ENCODE assay signal across 13 cellular contexts in genomic region chr1:184836934-184837698, GRCh38.
DNase-seq lines count a peak whose midpoint lies in the region; ATAC-seq and TF ChIP-seq lines count a peak whose summit lies in the region.
"Had no signal": no experiment of that assay in that cellular context is flagged by ENCODE, and none has a peak within 500 bp of the region (broad histone marks: within the 10 kb centered on the region; RNA-seq: fewer than 3 reads in every experiment).

No MANE protein-coding gene starts in this region.

- H3K36me3 Mint-ChIP-seq in mesothelial cell of epicardium: peaks cover 4% of the 10 kb centered on the region
- no peaks in the 10 kb centered on the region for H3K36me3 Mint-ChIP-seq in activated naive CD4-positive, alpha-beta T cell treated with anti-CD3 and anti-CD28 coated beads for 36 hours (ENCODE audit: low read depth)

- peaks cover 10% of the 10 kb centered on the region for H3K4me1 Mint-ChIP-seq in mesothelial cell of epicardium
- no peaks in the 10 kb centered on the region for H3K4me1 Mint-ChIP-seq in activated naive CD4-positive, alpha-beta T cell treated with anti-CD3 and anti-CD28 coated beads for 36 hours (ENCODE audit: low read depth)

- H4K20me1 ChIP-seq in osteoblast (ENCODE audit: insufficient read depth, low read length): no peaks in the 10 kb centered on the region

- TF ChIP-seq CTCF in ascending aorta (IDR thresholded peaks at IDR 0.05) (no peak), osteoblast (IDR thresholded peaks at IDR 0.05; ENCODE audit: extremely low read depth, low read depth, low read length) (no peak), thyroid gland (IDR thresholded peaks at IDR 0.05) (no peak), mesothelial cell of epicardium (IDR thresholded peaks at IDR 0.05; ENCODE audit: unreplicated experiment) (no peak)

- DNase-seq in DMS153 treated with DMSO at 0.1 percent for 48 hours (lab: John Stamatoyannopoulos, UW; ENCODE audit: unreplicated experiment): peak; percentile 64
- no peak for DNase-seq in ascending aorta (ENCODE audit: low spot score in 2 of 2)
- DNase-seq in osteoblast (ENCODE audit: insufficient read length, low spot score, missing footprints): no peak
- no peak for DNase-seq in thyroid gland
- DNase-seq in mesothelial cell of epicardium (ENCODE audit: low spot score in 2 of 2, unreplicated experiment in 2 of 2): no peak
- no peak for DNase-seq in activated naive CD4-positive, alpha-beta T cell treated with anti-CD3 and anti-CD28 coated beads for 36 hours
- DNase-seq: activated T-cell treated with anti-CD3 and anti-CD28 coated beads for 4 hours, BE2C, Kasumi-1, NCI-H226 had no signal

- 45 to 62% methylated on average over 4 of the region's 4 CpGs for WGBS in thyroid gland, 2 donors

- no peaks in the 10 kb centered on the region for H3K79me2 ChIP-seq in osteoblast (ENCODE audit: insufficient read depth, low read length)

- H3K4me1 ChIP-seq in ascending aorta (peaks cover 4 to 27% of the 10 kb centered on the region in 2 donors), osteoblast (ENCODE audit: insufficient read depth, low read length) (peaks cover 26% of the 10 kb centered on the region), thyroid gland (peaks cover 9 to 21% of the 10 kb centered on the region in 2 donors)
- H3K4me1 ChIP-seq: BE2C had no signal

- H3K27ac Mint-ChIP-seq in mesothelial cell of epicardium: no peak overlapping the region
- H3K27ac Mint-ChIP-seq in activated naive CD4-positive, alpha-beta T cell treated with anti-CD3 and anti-CD28 coated beads for 36 hours: no peak overlapping the region

- H3K27ac ChIP-seq in ascending aorta: peak overlapping the region; percentile 67 to 81
- H3K27ac ChIP-seq in osteoblast (ENCODE audit: low read depth, low read length): no peak overlapping the region
- peak overlapping the region in 1 of 3 donors; percentile 29 for H3K27ac ChIP-seq in thyroid gland

- H3K4me3 ChIP-seq in ascending aorta: no peak overlapping the region
- no peak overlapping the region for H3K4me3 ChIP-seq in osteoblast (ENCODE audit: insufficient read depth, low read length)
- no peak overlapping the region for H3K4me3 ChIP-seq in thyroid gland (replicated peaks in 1 of 3)
- H3K4me3 ChIP-seq: smooth muscle cell had no signal

- ATAC-seq in HG02938 (IDR thresholded peaks at IDR 0.05; ENCODE audit: unreplicated experiment): peak; percentile 45
- ATAC-seq in HG02884 (IDR thresholded peaks at IDR 0.05; ENCODE audit: unreplicated experiment): no peak

- TF ChIP-seq POLR2A in thyroid gland (IDR thresholded peaks at IDR 0.05): no peak

- H3K4me3 Mint-ChIP-seq in mesothelial cell of epicardium: no peak overlapping the region
- H3K4me3 Mint-ChIP-seq in activated naive CD4-positive, alpha-beta T cell treated with anti-CD3 and anti-CD28 coated beads for 36 hours: no peak overlapping the region

- H3K9me3 ChIP-seq in ascending aorta (no peaks in the 10 kb centered on the region), osteoblast (ENCODE audit: low read depth, low read length) (no peaks in the 10 kb centered on the region), thyroid gland (no peaks in the 10 kb centered on the region)
- H3K9me3 ChIP-seq: BE2C had no signal

- no peak overlapping the region for H3K4me2 ChIP-seq in osteoblast (ENCODE audit: insufficient read depth, low read length)
- H3K4me2 ChIP-seq: smooth muscle cell had no signal

- CTCF ChIA-PET in activated naive CD4-positive, alpha-beta T cell treated with anti-CD3 and anti-CD28 coated beads for 36 hours (lab: Charles Lee): no interaction called here

- H2AFZ ChIP-seq in osteoblast (ENCODE audit: low read length): peak overlapping the region; percentile 18

- peaks cover 4% of the 10 kb centered on the region for H3K9me3 Mint-ChIP-seq in mesothelial cell of epicardium
- H3K9me3 Mint-ChIP-seq in activated naive CD4-positive, alpha-beta T cell treated with anti-CD3 and anti-CD28 coated beads for 36 hours: no peaks in the 10 kb centered on the region

- H3K27me3 Mint-ChIP-seq in mesothelial cell of epicardium (ENCODE audit: low read depth): no peaks in the 10 kb centered on the region
- H3K27me3 Mint-ChIP-seq in activated naive CD4-positive, alpha-beta T cell treated with anti-CD3 and anti-CD28 coated beads for 36 hours (ENCODE audit: low read depth): peaks cover 4% of the 10 kb centered on the region

- intact Hi-C loops in ascending aorta (cut with DNase I): no loop called here
- intact Hi-C loops in thyroid gland (cut with DNase I): no loop called here
- intact Hi-C loops in activated naive CD4-positive, alpha-beta T cell treated with anti-CD3 and anti-CD28 coated beads for 36 hours (cut with micrococcal nuclease): no loop called here

- H3K27me3 ChIP-seq in ascending aorta (no peaks in the 10 kb centered on the region), osteoblast (ENCODE audit: insufficient read depth, low read length) (peaks cover 13% of the 10 kb centered on the region), thyroid gland (no peaks in the 10 kb centered on the region)

- H3K36me3 ChIP-seq in ascending aorta: peaks cover 0 to 2% of the 10 kb centered on the region in 2 donors
- H3K36me3 ChIP-seq in osteoblast (ENCODE audit: insufficient read depth, low read length): no peaks in the 10 kb centered on the region
- H3K36me3 ChIP-seq in thyroid gland: no peaks in the 10 kb centered on the region
- H3K36me3 ChIP-seq: BE2C had no signal
